In genomic region chr14:54603362-54603761, GRCh38 we compare ENCODE assay signal across 19 cellular contexts. TPM values are rescaled to one million over a fixed set of nuclear protein-coding genes. Genes with fewer than 3 reads are reported as not detected.
DNase-seq lines count a peak whose midpoint lies in the region; ATAC-seq and TF ChIP-seq lines count a peak whose summit lies in the region.
"Had no signal": no experiment of that assay in that cellular context is flagged by ENCODE, and none has a peak within 500 bp of the region (broad histone marks: within the 10 kb centered on the region; RNA-seq: fewer than 3 reads in every experiment).

No MANE protein-coding gene starts in this region.

- H3K9me3 ChIP-seq in RWPE2 (ENCODE audit: severe bottlenecking) (no peaks in the 10 kb centered on the region), fibroblast of lung (ENCODE audit: control insufficient read depth, insufficient read depth, low read depth, low read length) (no peaks in the 10 kb centered on the region), gastrocnemius medialis (no peaks in the 10 kb centered on the region)
- H3K9me3 ChIP-seq: spleen, stomach had no signal

- peak overlapping the region; percentile 19 for H3K27ac ChIP-seq in RWPE2 (ENCODE audit: poor library complexity, severe bottlenecking)
- no peak overlapping the region for H3K27ac ChIP-seq in fibroblast of lung (ENCODE audit: insufficient read depth, low read length)
- H3K27ac ChIP-seq in gastrocnemius medialis = peak overlapping the region; percentile 32 to 79 (median 44)
- H3K27ac ChIP-seq: brain microvascular endothelial cell, spleen, stomach had no signal

- H3K4me1 ChIP-seq in RWPE2 (ENCODE audit: insufficient read depth, poor library complexity, severe bottlenecking) = peaks cover 43% of the 10 kb centered on the region
- H3K4me1 ChIP-seq in fibroblast of lung (ENCODE audit: control insufficient read depth, extremely low read depth, insufficient read depth, low read length) = peaks cover 14% of the 10 kb centered on the region
- peaks cover 52 to 62% of the 10 kb centered on the region in 2 donors for H3K4me1 ChIP-seq in gastrocnemius medialis

- ATAC-seq in RWPE2 (ENCODE audit: low read depth) (peak; percentile 84), gastrocnemius medialis (peak in 1 of 2 donors; percentile 19)
- no peak for ATAC-seq in stimulated activated naive CD8-positive, alpha-beta T cell treated with anti-CD3 and anti-CD28 coated beads, Interleukin-15, amount 100 ng/mL, for 72 hours
- ATAC-seq: HCT116 had no signal

- H3K4me3 Mint-ChIP-seq in stimulated activated naive CD8-positive, alpha-beta T cell treated with anti-CD3 and anti-CD28 coated beads, Interleukin-15, amount 100 ng/mL, for 72 hours = no peak overlapping the region
- H3K4me3 Mint-ChIP-seq: activated B cell treated with CpG ODN at 0.5 μM for 24 hours; CD4-positive, CD25-positive, alpha-beta regulatory T cell had no signal

- no peak overlapping the region for H3K4me2 ChIP-seq in fibroblast of lung (ENCODE audit: extremely low read depth, insufficient read depth, low read length)

- no peak overlapping the region for H3K27ac Mint-ChIP-seq in stimulated activated naive CD8-positive, alpha-beta T cell treated with anti-CD3 and anti-CD28 coated beads, Interleukin-15, amount 100 ng/mL, for 72 hours
- H3K27ac Mint-ChIP-seq: activated B cell treated with CpG ODN at 0.5 μM for 24 hours; CD4-positive, CD25-positive, alpha-beta regulatory T cell had no signal

- TF ChIP-seq POLR2A in gastrocnemius medialis (IDR thresholded peaks at IDR 0.05) (no peak), lower leg skin (IDR thresholded peaks at IDR 0.05) (no peak)

- H4K20me1 ChIP-seq in fibroblast of lung (ENCODE audit: control insufficient read depth, extremely low read depth, insufficient read depth, low read length) = no peaks in the 10 kb centered on the region

- no peak overlapping the region for H2AFZ ChIP-seq in fibroblast of lung (ENCODE audit: low read length)

- H3K4me1 Mint-ChIP-seq in stimulated activated naive CD8-positive, alpha-beta T cell treated with anti-CD3 and anti-CD28 coated beads, Interleukin-15, amount 100 ng/mL, for 72 hours = peaks cover 5% of the 10 kb centered on the region
- H3K4me1 Mint-ChIP-seq: CD4-positive, CD25-positive, alpha-beta regulatory T cell had no signal

- WGBS in lower leg skin, 2 donors = 56 to 68% methylated on average over 1 of the region's 1 CpG

- in situ Hi-C loops in gastrocnemius medialis (cut with MboI; ENCODE audit: low sequenced_read_pairs in 4 of 4) = no loop called here

- H3K4me3 ChIP-seq in RWPE2 (ENCODE audit: severe bottlenecking) (no peak overlapping the region), fibroblast of lung (replicated peaks in 1 of 4; ENCODE audit: control extremely low read depth in 1 of 4, insufficient read depth in 1 of 4, low read depth in 3 of 4, low read length in 4 of 4) (no peak overlapping the region), gastrocnemius medialis (no peak overlapping the region), lower leg skin (ENCODE audit: low read depth, poor library complexity, severe bottlenecking) (no peak overlapping the region)
- H3K4me3 ChIP-seq: spleen, stomach had no signal

- no peaks in the 10 kb centered on the region for H3K9me3 Mint-ChIP-seq in stimulated activated naive CD8-positive, alpha-beta T cell treated with anti-CD3 and anti-CD28 coated beads, Interleukin-15, amount 100 ng/mL, for 72 hours
- H3K9me3 Mint-ChIP-seq: activated B cell treated with CpG ODN at 0.5 μM for 24 hours had no signal

- H3K36me3 ChIP-seq in RWPE2 (ENCODE audit: low read depth) (peaks cover 34% of the 10 kb centered on the region), fibroblast of lung (ENCODE audit: control insufficient read depth, insufficient read depth, low read length) (peaks cover 2% of the 10 kb centered on the region), gastrocnemius medialis (no peaks in the 10 kb centered on the region)
- H3K36me3 ChIP-seq: brain microvascular endothelial cell, spleen, stomach had no signal

- H3K9ac ChIP-seq in fibroblast of lung (ENCODE audit: insufficient read depth, low read length) = no peak overlapping the region

- TF ChIP-seq CTCF in RWPE2 (IDR thresholded peaks at IDR 0.05; ENCODE audit: poor library complexity, severe bottlenecking) (no peak), fibroblast of lung (conservative IDR thresholded peaks at IDR 0.05 in 1 of 2, IDR thresholded peaks at IDR 0.05 in 1 of 2; ENCODE audit: low read depth in 1 of 2, low read length in 2 of 2) (no peak), gastrocnemius medialis (IDR thresholded peaks at IDR 0.05 in 4 of 5, conservative IDR thresholded peaks at IDR 0.05 in 1 of 5) (no peak), lower leg skin (IDR thresholded peaks at IDR 0.05) (no peak)

- peak; percentile 53 for DNase-seq in HPDE6-E6E7 (ENCODE audit: extremely low spot score)
- no peak for DNase-seq in RWPE2 (ENCODE audit: low spot score)
- DNase-seq in fibroblast of lung (ENCODE audit: low read depth in 2 of 2) = peak; percentile 74 to 80
- no peak for DNase-seq in gastrocnemius medialis
- no peak for DNase-seq in lower leg skin (ENCODE audit: low spot score in 2 of 2)
- no peak for DNase-seq in stimulated activated naive CD8-positive, alpha-beta T cell treated with anti-CD3 and anti-CD28 coated beads, Interleukin-15, amount 100 ng/mL, for 72 hours
- DNase-seq in NCI-H82 treated with DMSO at 0.1 percent for 48 hours (lab: John Stamatoyannopoulos, UW; ENCODE audit: unreplicated experiment) = no peak
- DNase-seq: activated B cell treated with CpG ODN at 0.5 μM for 24 hours; activated gamma-delta T cell treated with Interleukin-2 at 50 U/mL for 16 hours; brain microvascular endothelial cell; CD4-positive, CD25-positive, alpha-beta regulatory T cell; effector CD8-positive, alpha-beta T cell; KBM-7; NCI-H1436 treated with DMSO at 0.1 percent for 48 hours; NCI-H345; occipital lobe; spleen; stomach had no signal

- no peaks in the 10 kb centered on the region for H3K27me3 ChIP-seq in RWPE2 (ENCODE audit: insufficient read depth, poor library complexity, severe bottlenecking)
- H3K27me3 ChIP-seq in fibroblast of lung (ENCODE audit: control insufficient read depth, insufficient read depth, low read length) = no peaks in the 10 kb centered on the region
- H3K27me3 ChIP-seq in gastrocnemius medialis = no peaks in the 10 kb centered on the region
- H3K27me3 ChIP-seq: brain microvascular endothelial cell, spleen, stomach had no signal

- H3K27me3 Mint-ChIP-seq in stimulated activated naive CD8-positive, alpha-beta T cell treated with anti-CD3 and anti-CD28 coated beads, Interleukin-15, amount 100 ng/mL, for 72 hours = no peaks in the 10 kb centered on the region
- H3K27me3 Mint-ChIP-seq: activated B cell treated with CpG ODN at 0.5 μM for 24 hours had no signal

- peaks cover 78% of the 10 kb centered on the region for H3K79me2 ChIP-seq in fibroblast of lung (ENCODE audit: control insufficient read depth, insufficient read depth, low read length)

- intact Hi-C loops in gastrocnemius medialis (cut with DNase I; ENCODE audit: low total_unique reads) = no loop called here
- intact Hi-C loops in lower leg skin (cut with DNase I; ENCODE audit: low total_unique reads) = no loop called here

RNA-seq across cellular contexts. Expression of gene SAMD4A, which starts 36.4 kb away (rescaled TPM):
- total RNA-seq in fibroblast of lung (25.9 and 39.8 TPM in 2 replicates), gastrocnemius medialis (10 to 100 TPM; 26.4 to 48.0 (median 42.2) TPM), lower leg skin (10 to 100 TPM in 3 of 4 donors, 1 to 10 TPM in 1; 7.9 to 18.7 (median 14.4) TPM)
- polyA plus RNA-seq in fibroblast of lung = 9.3 and 12.2 TPM in 2 replicates
- polyA plus RNA-seq in fibroblast of lung (2012) = 25.1 and 29.4 TPM in 2 replicates
- polyA minus RNA-seq in fibroblast of lung (ENCODE audit: low replicate concordance) = 52.1 and 114 TPM in 2 replicates

Comparison
In these comparisons a context has a peak if more than half of its experiments do, and no peak if none do; other contexts are left out.
1. DNase-seq: peak in HPDE6-E6E7 (single experiment) and fibroblast of lung (2 of 2); none in RWPE2 (single experiment), gastrocnemius medialis (0 of 2), lower leg skin (0 of 2), stimulated activated naive CD8-positive, alpha-beta T cell treated with anti-CD3 and anti-CD28 coated beads, Interleukin-15, amount 100 ng/mL, for 72 hours (0 of 2) and NCI-H82 treated with DMSO at 0.1 percent for 48 hours (single experiment).